In the genomic region with DNA sequence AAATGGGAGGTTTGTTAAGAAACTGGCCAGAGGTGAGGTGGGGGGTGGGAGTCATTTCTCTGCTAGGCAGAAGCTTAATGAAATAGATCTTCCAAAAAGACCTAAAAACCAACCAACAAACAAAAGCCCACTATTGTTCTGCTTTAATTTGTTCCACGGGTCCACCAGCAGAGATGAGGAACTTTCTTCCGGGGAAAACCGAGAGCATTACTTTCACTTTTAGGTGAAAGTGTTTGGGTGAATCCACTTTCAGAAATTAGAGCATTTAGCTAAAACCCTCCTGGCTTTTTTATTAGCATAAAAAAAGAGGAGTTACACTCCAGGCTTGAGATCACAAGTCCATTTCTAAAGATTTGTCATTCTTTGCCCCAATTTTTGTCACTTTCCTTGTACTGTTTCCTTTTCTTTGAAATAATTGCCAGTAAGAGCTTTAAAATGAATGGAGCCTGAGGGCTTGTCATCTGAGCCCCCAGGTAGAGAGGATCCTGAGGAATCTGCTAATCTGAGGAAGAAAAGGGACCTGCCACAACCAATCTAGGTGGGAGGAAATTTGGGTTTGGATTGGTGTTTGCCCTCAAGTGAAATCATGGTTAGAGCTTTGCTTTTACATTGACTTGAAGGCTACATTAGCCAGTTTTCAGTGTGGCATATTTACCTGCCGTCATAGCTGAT, we compare ENCODE assay signal across 9 cellular contexts.
DNase-seq lines count a peak whose midpoint lies in the region; ATAC-seq and TF ChIP-seq lines count a peak whose summit lies in the region.
"Had no signal": no experiment of that assay in that cellular context is flagged by ENCODE, and none has a peak within 500 bp of the region (broad histone marks: within the 10 kb centered on the region; RNA-seq: fewer than 3 reads in every experiment).

No MANE protein-coding gene starts in this region.

- H3K9me3 Mint-ChIP-seq in CD4-positive, alpha-beta memory T cell, result peaks cover 0 to 8% (median 2%) of the 10 kb centered on the region in 8 donors
- H3K9me3 Mint-ChIP-seq: IgD-negative memory B cell had no signal

- CTCF ChIA-PET in CD4-positive, alpha-beta memory T cell (lab: Charles Lee; ENCODE audit: partially characterized antibody), result interaction anchor here (1.4 kb wide), 1 partner anchor 15 kb away, joined by 3 read pairs; no protein-coding TSS in a partner anchor
- CTCF ChIA-PET in GM10248 (lab: Yijun Ruan, JAX), result interaction anchor here (1.5 to 2.3 kb wide), 2 partner anchors 11 to 13 kb away, joined by 3 to 7 read pairs; no protein-coding TSS in a partner anchor

- H3K36me3 ChIP-seq in Peyer's patch (no peaks in the 10 kb centered on the region), rectal smooth muscle tissue (ENCODE audit: control insufficient read depth, insufficient read depth, low read length) (no peaks in the 10 kb centered on the region)
- H3K36me3 ChIP-seq in CD4-positive, alpha-beta memory T cell (ENCODE audit: insufficient read depth, low read length), result no peaks in the 10 kb centered on the region

- H3K27me3 ChIP-seq in Peyer's patch, result no peaks in the 10 kb centered on the region
- H3K27me3 ChIP-seq in rectal smooth muscle tissue (ENCODE audit: control insufficient read depth, insufficient read depth, low read length), result no peaks in the 10 kb centered on the region
- H3K27me3 ChIP-seq in CD4-positive, alpha-beta memory T cell (ENCODE audit: insufficient read depth, low read length), result no peaks in the 10 kb centered on the region

- no peak for ATAC-seq in omental fat pad (ENCODE audit: low FRiP score)

- peak overlapping the region in 2 of 8 donors; percentile 8 to 50 for H3K4me3 Mint-ChIP-seq in CD4-positive, alpha-beta memory T cell

- H3K36me3 Mint-ChIP-seq in CD4-positive, alpha-beta memory T cell, result no peaks in the 10 kb centered on the region
- H3K36me3 Mint-ChIP-seq: IgD-negative memory B cell had no signal

- no peak for TF ChIP-seq POLR2A in Peyer's patch (IDR thresholded peaks at IDR 0.05)

- DNase-seq in EL, result peak; percentile 10
- DNase-seq in Peyer's patch, result no peak
- peak; percentile 7 for DNase-seq in fibroblast of villous mesenchyme (ENCODE audit: low read depth)
- no peak for DNase-seq in CD4-positive, alpha-beta memory T cell
- DNase-seq in omental fat pad (ENCODE audit: low spot score), result no peak
- no peak for DNase-seq in GM10248 (ENCODE audit: extremely low spot score)
- no peak for DNase-seq in putamen (ENCODE audit: low spot score)

- H3K9ac ChIP-seq in rectal smooth muscle tissue (ENCODE audit: low read length), result no peak overlapping the region

- no peak for TF ChIP-seq CTCF in Peyer's patch (IDR thresholded peaks at IDR 0.05)
- TF ChIP-seq CTCF in fibroblast of villous mesenchyme (IDR thresholded peaks at IDR 0.05; ENCODE audit: insufficient read depth, low read depth, low read length), result no peak
- no peak for TF ChIP-seq CTCF in omental fat pad (IDR thresholded peaks at IDR 0.05)
- TF ChIP-seq CTCF in GM10248 (IDR thresholded peaks at IDR 0.05; ENCODE audit: control extremely low read depth, extremely low read depth, low read depth, missing control alignments), result no peak

- H3K4me3 ChIP-seq in Peyer's patch (peak overlapping the region in 3 of 4 donors; percentile 20 to 41 (median 30)), fibroblast of villous mesenchyme (ENCODE audit: low read depth, low read length) (peak overlapping the region; percentile 34), rectal smooth muscle tissue (ENCODE audit: low read length) (peak overlapping the region; percentile 37)
- no peak overlapping the region for H3K4me3 ChIP-seq in CD4-positive, alpha-beta memory T cell (ENCODE audit: low read length in 2 of 2)

- no peaks in the 10 kb centered on the region for H3K9me3 ChIP-seq in Peyer's patch
- H3K9me3 ChIP-seq in CD4-positive, alpha-beta memory T cell (ENCODE audit: control insufficient read depth in 1 of 2, low read length in 2 of 2), result no peaks in the 10 kb centered on the region

- H3K27ac ChIP-seq in Peyer's patch (no peak overlapping the region), rectal smooth muscle tissue (ENCODE audit: low read depth, low read length) (no peak overlapping the region)
- no peak overlapping the region for H3K27ac ChIP-seq in CD4-positive, alpha-beta memory T cell (ENCODE audit: low read depth, low read length)

- intact Hi-C loops in CD4-positive, alpha-beta memory T cell (cut with micrococcal nuclease), result no loop called here

- POLR2A ChIA-PET in CD4-positive, alpha-beta memory T cell (lab: Charles Lee; ENCODE audit: partially characterized antibody), result no interaction called here
- POLR2A ChIA-PET in GM10248 (lab: Yijun Ruan, JAX), result no interaction called here

- no peaks in the 10 kb centered on the region for H3K4me1 ChIP-seq in Peyer's patch
- H3K4me1 ChIP-seq in rectal smooth muscle tissue (ENCODE audit: control insufficient read depth, insufficient read depth, low read length), result no peaks in the 10 kb centered on the region
- no peaks in the 10 kb centered on the region for H3K4me1 ChIP-seq in CD4-positive, alpha-beta memory T cell (ENCODE audit: insufficient read depth, low read length)

- no peaks in the 10 kb centered on the region for H3K4me1 Mint-ChIP-seq in CD4-positive, alpha-beta memory T cell
- H3K4me1 Mint-ChIP-seq: IgD-negative memory B cell had no signal

- H3K27me3 Mint-ChIP-seq in CD4-positive, alpha-beta memory T cell, result no peaks in the 10 kb centered on the region
- H3K27me3 Mint-ChIP-seq: IgD-negative memory B cell had no signal

- no peak overlapping the region for H3K27ac Mint-ChIP-seq in CD4-positive, alpha-beta memory T cell
- H3K27ac Mint-ChIP-seq: IgD-negative memory B cell had no signal

Comparison
In these comparisons a context has a peak if more than half of its experiments do, and no peak if none do; other contexts are left out.
1. DNase-seq: peak in EL (single experiment) and fibroblast of villous mesenchyme (single experiment); none in Peyer's patch (0 of 3), CD4-positive, alpha-beta memory T cell (0 of 5), omental fat pad (single experiment), GM10248 (single experiment) and putamen (single experiment).
2. H3K4me3 ChIP-seq: peak in Peyer's patch (3 of 4), fibroblast of villous mesenchyme (single experiment) and rectal smooth muscle tissue (single experiment); none in CD4-positive, alpha-beta memory T cell (0 of 2).